ENCODE assay signal across 15 cellular contexts in the genomic region with DNA sequence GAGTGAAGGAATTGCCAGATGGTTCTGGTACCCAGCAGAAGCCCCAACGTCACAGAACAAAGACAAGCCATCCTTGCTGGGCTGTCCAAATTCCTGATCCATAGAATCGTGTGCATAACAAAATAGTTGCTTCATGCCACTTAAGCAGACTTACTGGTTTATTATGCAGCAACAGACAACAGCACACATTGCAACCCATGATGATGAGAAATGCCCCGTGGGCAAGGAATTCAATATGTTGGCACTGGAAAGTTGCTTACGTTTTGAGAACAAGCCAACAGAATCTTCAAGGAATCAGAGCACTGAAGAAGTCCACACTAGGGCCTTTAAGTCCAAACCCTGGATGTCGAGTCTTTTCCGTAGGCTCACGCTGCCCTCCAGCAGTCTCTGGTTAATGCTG. TPM values are rescaled to one million over a fixed set of nuclear protein-coding genes. Genes with fewer than 3 reads are reported as not detected.
"Had no signal": no experiment of that assay in that cellular context is flagged by ENCODE, and none has a peak within 500 bp of the region (broad histone marks: within the 10 kb centered on the region; RNA-seq: fewer than 3 reads in every experiment).

No MANE protein-coding gene starts in this region.

- DNase-seq: caudate nucleus; glutamatergic neuron; left ventricle myocardium inferior; naive thymus-derived CD4-positive, alpha-beta T cell; sigmoid colon; SK-N-SH; T-cell; WERI-Rb-1 had no signal

- H3K36me3 ChIP-seq: vagina, WERI-Rb-1 had no signal

- H3K4me3 Mint-ChIP-seq: T-cell had no signal

- H3K9me3 ChIP-seq: esophagus muscularis mucosa, left ventricle myocardium inferior, neutrophil, sigmoid colon, SK-N-SH, tibial nerve, vagina had no signal

- H3K27ac Mint-ChIP-seq: T-cell had no signal

- H3K4me1 ChIP-seq: esophagus muscularis mucosa, left ventricle myocardium inferior, sigmoid colon, tibial nerve, vagina had no signal

- H3K27ac ChIP-seq: esophagus muscularis mucosa, left ventricle myocardium inferior, neutrophil, parathyroid adenoma, sigmoid colon, tibial nerve, vagina, WERI-Rb-1 had no signal

- H3K27me3 ChIP-seq: esophagus muscularis mucosa, neutrophil, sigmoid colon, tibial nerve, vagina had no signal

- H3K9me3 Mint-ChIP-seq: T-cell had no signal

- H3K4me3 ChIP-seq: esophagus muscularis mucosa, left ventricle myocardium inferior, sigmoid colon, tibial nerve, vagina had no signal

- H3K27me3 Mint-ChIP-seq: naive thymus-derived CD4-positive, alpha-beta T cell; T-cell had no signal

RNA-seq across cellular contexts. Expression of a gene that starts 40.3 kb away (rescaled TPM):
- total RNA-seq: fibroblast of villous mesenchyme, kidney epithelial cell, left ventricle myocardium inferior had no signal
- polyA plus RNA-seq: SK-N-SH had no signal
